34 cellular contexts compared by ENCODE assay signal in the genomic region with DNA sequence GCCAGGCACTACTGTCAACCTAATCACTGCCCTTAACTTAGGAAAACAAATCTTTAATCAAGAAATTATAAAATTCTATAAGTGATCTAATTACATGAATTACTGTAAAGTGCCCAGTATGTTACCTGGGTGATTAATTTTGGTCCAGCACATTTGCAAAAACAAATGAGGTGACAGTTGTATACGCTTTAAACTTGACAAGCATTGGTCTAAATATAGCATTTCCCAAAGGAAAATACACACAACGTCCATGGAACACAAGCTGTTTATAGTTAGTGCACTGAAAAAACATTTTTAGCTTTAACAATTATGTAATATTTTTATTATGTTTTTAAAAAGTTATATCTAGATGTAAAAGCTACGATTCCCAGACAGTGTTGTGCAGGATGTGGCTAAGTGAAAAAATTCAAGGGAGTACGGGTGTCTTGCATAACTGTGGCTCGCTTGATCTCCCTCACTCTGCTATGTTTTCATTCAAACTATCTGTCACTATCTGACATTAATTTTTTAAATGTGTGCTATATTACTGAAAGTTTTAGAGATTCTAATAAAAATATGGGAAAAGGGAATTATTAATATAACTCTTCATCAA. TPM values are rescaled to one million over a fixed set of nuclear protein-coding genes. Genes with fewer than 3 reads are reported as not detected.
"Had no signal": no experiment of that assay in that cellular context is flagged by ENCODE, and none has a peak within 500 bp of the region (broad histone marks: within the 10 kb centered on the region; RNA-seq: fewer than 3 reads in every experiment).

No MANE protein-coding gene starts in this region.

- H3K4me1 ChIP-seq: Peyer's patch had no signal

- H3K9me3 ChIP-seq: Peyer's patch had no signal

- H3K27ac ChIP-seq: ascending aorta, cardiac muscle cell, Peyer's patch had no signal

- H3K4me3 ChIP-seq: ascending aorta, cardiac muscle cell, Peyer's patch had no signal

- H3K36me3 ChIP-seq: cardiac muscle cell, Peyer's patch had no signal

- ATAC-seq: activated CD8-positive, alpha-beta T cell treated with anti-CD3 and anti-CD28 coated beads for 36 hours; activated T-cell treated with anti-CD3 and anti-CD28 coated beads, Interleukin-2, amount 50 U/mL, for 72 hours; activated T-helper 17 cell treated with anti-CD3 and anti-CD28 coated beads, Interleukin-2, amount 50 U/mL, for 72 hours had no signal

- H3K27me3 ChIP-seq: ascending aorta, cardiac muscle cell, Peyer's patch had no signal

- DNase-seq: activated CD4-positive, alpha-beta T cell treated with anti-CD3 and anti-CD28 coated beads, Interleukin-2, amount 10 ng/mL, durations not matched to agents 24 days and 14 days; activated CD4-positive, alpha-beta T cell treated with anti-CD3 and anti-CD28 coated beads, Interleukin-2, amount 50 U/mL, for 4 hours; activated CD8-positive, alpha-beta T cell treated with anti-CD3 and anti-CD28 coated beads for 36 hours; activated effector memory CD4-positive, alpha-beta T cell treated with anti-CD3 and anti-CD28 coated beads, Interleukin-2, amount 50 U/mL, for 16 hours; activated naive CD4-positive, alpha-beta T cell; activated naive CD4-positive, alpha-beta T cell treated with anti-CD3 and anti-CD28 coated beads, Interleukin-2, amount 50 U/mL, for 16 hours; activated naive CD8-positive, alpha-beta T cell treated with anti-CD3 and anti-CD28 coated beads for 36 hours; activated T-cell treated with anti-CD3 and anti-CD28 coated beads, Interleukin-2, amount 50 U/mL, for 1 hour; activated T-cell treated with anti-CD3 and anti-CD28 coated beads, Interleukin-2, amount 50 U/mL, for 72 hours; amygdala; Karpas-422; KBM-7; NCI-H1105; NCI-H1417 treated with DMSO at 0.1 percent for 48 hours; NCI-H187 treated with DMSO at 0.1 percent for 48 hours; NCI-H2081; NCI-H2171 treated with DMSO at 0.1 percent for 48 hours; NCI-H345; NCI-H510A; NCI-H526; NCI-H748 treated with DMSO at 0.1 percent for 48 hours; NK-92 treated with Interleukin-12 subunit alpha and Interleukin-12 subunit beta, amount 100 ng/mL, for 24 hours; PC-3; Peyer's patch; RPMI8226; T1000 had no signal

RNA-seq across cellular contexts. Expression of a gene that starts 38.8 kb away (rescaled TPM):
- total RNA-seq: activated CD4-positive, alpha-beta T cell treated with anti-CD3 and anti-CD28 coated beads, Interleukin-2, amount 10 ng/mL, durations not matched to agents 24 days and 14 days; activated CD8-positive, alpha-beta memory T cell treated with anti-CD3 and anti-CD28 coated beads for 36 hours; activated CD8-positive, alpha-beta T cell treated with anti-CD3 and anti-CD28 coated beads for 36 hours; activated naive CD8-positive, alpha-beta T cell treated with anti-CD3 and anti-CD28 coated beads for 36 hours; activated T-cell treated with anti-CD3 and anti-CD28 coated beads, Interleukin-2, amount 50 U/mL, for 72 hours; activated T-helper 17 cell treated with anti-CD3 and anti-CD28 coated beads, Interleukin-2, amount 50 U/mL, for 72 hours; cardiac muscle cell; MCF 10A; PC-3; T-helper 1 cell treated with Interleukin-12 subunit alpha and Interleukin-12 subunit beta and Interleukin-4 antibody, amounts not matched to agents 30 ng/mL and 1 ng/mL, for 36 hours; T-helper 2 cell treated with Interferon-gamma antibody and Interleukin-4, amounts not matched to agents 100 ng/mL and 5 ng/mL, for 36 hours had no signal
- polyA plus RNA-seq: IgD-negative memory B cell had no signal
